Comparison of ENCODE assay signal across 18 cellular contexts in genomic region chr6:46956409-46956808, GRCh38. TPM values are rescaled to one million over a fixed set of nuclear protein-coding genes. Genes with fewer than 3 reads are reported as not detected.
DNase-seq lines count a peak whose midpoint lies in the region; ATAC-seq and TF ChIP-seq lines count a peak whose summit lies in the region.
"Had no signal": no experiment of that assay in that cellular context is flagged by ENCODE, and none has a peak within 500 bp of the region (broad histone marks: within the 10 kb centered on the region; RNA-seq: fewer than 3 reads in every experiment).

No MANE protein-coding gene starts in this region.

- no peaks in the 10 kb centered on the region for H4K20me1 ChIP-seq in KMS-11 (ENCODE audit: insufficient read depth)

- H3K4me3 Mint-ChIP-seq in endothelial cell (ENCODE audit: unreplicated experiment): peak overlapping the region; percentile 70
- H3K4me3 Mint-ChIP-seq: CD4-positive, alpha-beta memory T cell had no signal

- DNase-seq in endothelial cell (ENCODE audit: low spot score): no peak
- DNase-seq in neuronal stem cell (ENCODE audit: low spot score): no peak
- DNase-seq in SIG-M5 treated with dmso at 0.1 percent for 504 hours (lab: John Stamatoyannopoulos, UW; ENCODE audit: unreplicated experiment): no peak
- DNase-seq: C1 segment of cervical spinal cord; Calu3; CD4-positive, alpha-beta memory T cell; COR-L47; DMS53; DMS79 treated with DMSO at 0.1 percent for 48 hours; GF-D8; GM23248; H7; HCEC 1CT had no signal

- peaks cover 64% of the 10 kb centered on the region for H3K4me1 Mint-ChIP-seq in endothelial cell (ENCODE audit: unreplicated experiment)
- H3K4me1 Mint-ChIP-seq: CD4-positive, alpha-beta memory T cell had no signal

- peak overlapping the region; percentile 15; the same call in 1 of the 2 replicates for H3K4me2 ChIP-seq in KMS-11
- H3K4me2 ChIP-seq in neuronal stem cell (ENCODE audit: insufficient read depth, low read length, poor library complexity, severe bottlenecking): no peak overlapping the region

- no CpG with 5 or more reads among the region's 6 CpGs for WGBS in neuronal stem cell (ENCODE audit: extremely low coverage in 2 of 2, insufficient read length in 2 of 2, insufficient replicate concordance in 1 of 2), 2 donors

- no peaks in the 10 kb centered on the region for H3K27me3 Mint-ChIP-seq in endothelial cell (ENCODE audit: unreplicated experiment)

- no peak overlapping the region for H2BK5ac ChIP-seq in neuronal stem cell (ENCODE audit: low read length)

- peak overlapping the region; percentile 95 for H3K27ac Mint-ChIP-seq in endothelial cell (ENCODE audit: unreplicated experiment)

- no peak overlapping the region for H2BK120ac ChIP-seq in neuronal stem cell (ENCODE audit: low read depth, low read length)

- no peak overlapping the region for H3K14ac ChIP-seq in neuronal stem cell (ENCODE audit: low read length)

- H3K9me3 Mint-ChIP-seq in endothelial cell (ENCODE audit: unreplicated experiment): no peaks in the 10 kb centered on the region
- H3K9me3 Mint-ChIP-seq: CD4-positive, alpha-beta memory T cell had no signal

- H3K36me3 ChIP-seq in KMS-11 (ENCODE audit: insufficient read depth) (no peaks in the 10 kb centered on the region), neuronal stem cell (replicated peaks in 1 of 2; ENCODE audit: control insufficient read depth in 2 of 2, insufficient read depth in 2 of 2, low read length in 2 of 2) (no peaks in the 10 kb centered on the region)

- H3K79me1 ChIP-seq in neuronal stem cell (ENCODE audit: low read depth, low read length): no peaks in the 10 kb centered on the region

- ATAC-seq in HG02588 (IDR thresholded peaks at IDR 0.05; ENCODE audit: unreplicated experiment) (no peak), GM21786 (IDR thresholded peaks at IDR 0.05; ENCODE audit: unreplicated experiment) (no peak)

- no peak overlapping the region for H4K8ac ChIP-seq in neuronal stem cell (ENCODE audit: low read depth, low read length)

- H2AK5ac ChIP-seq in neuronal stem cell (ENCODE audit: low read depth, low read length): no peak overlapping the region

- H3K36me3 Mint-ChIP-seq in endothelial cell (ENCODE audit: low read depth, unreplicated experiment): peaks cover 21% of the 10 kb centered on the region
- H3K36me3 Mint-ChIP-seq: CD4-positive, alpha-beta memory T cell had no signal

- TF ChIP-seq CTCF in KMS-11 (conservative IDR thresholded peaks at IDR 0.05; ENCODE audit: low read depth, low read length): no peak
- no peak for TF ChIP-seq CTCF in endothelial cell (IDR thresholded peaks at IDR 0.05; ENCODE audit: unreplicated experiment)

- H3K27me3 ChIP-seq in KMS-11 (ENCODE audit: insufficient read depth, low read depth) (no peaks in the 10 kb centered on the region), neuronal stem cell (ENCODE audit: control insufficient read depth in 3 of 3, insufficient read depth in 3 of 3, low read depth in 1 of 3, low read length in 3 of 3) (no peaks in the 10 kb centered on the region)

- H3K79me2 ChIP-seq in KMS-11 (ENCODE audit: insufficient read depth, low read depth): no peaks in the 10 kb centered on the region

- no peak overlapping the region for H3K18ac ChIP-seq in neuronal stem cell (ENCODE audit: low read length)

- H3K27ac ChIP-seq in KMS-11: peak overlapping the region; percentile 20; the same call in 1 of the 2 replicates
- no peak overlapping the region for H3K27ac ChIP-seq in neuronal stem cell (replicated peaks; ENCODE audit: low read length)
- H3K27ac ChIP-seq: GM23248 had no signal

- no peak overlapping the region for H3K23ac ChIP-seq in neuronal stem cell (ENCODE audit: low read depth, low read length, poor library complexity)

- no peaks in the 10 kb centered on the region for H3K9me3 ChIP-seq in neuronal stem cell (replicated peaks in 1 of 2; ENCODE audit: control insufficient read depth in 2 of 2, insufficient read depth in 1 of 2, low read depth in 1 of 2, low read length in 2 of 2)

- H4K91ac ChIP-seq in neuronal stem cell (ENCODE audit: low read depth, low read length, poor library complexity): peak overlapping the region; percentile 30

- H3K4me3 ChIP-seq in KMS-11 (IDR thresholded peaks at IDR 0.05; ENCODE audit: insufficient read depth, low read depth, low read length) (no peak overlapping the region), neuronal stem cell (ENCODE audit: low read length in 2 of 2) (no peak overlapping the region)
- H3K4me3 ChIP-seq: GM23248 had no signal

- no peak overlapping the region for H2BK12ac ChIP-seq in neuronal stem cell (ENCODE audit: low read length)

- H3K4me1 ChIP-seq in KMS-11 (ENCODE audit: low read depth, poor library complexity, severe bottlenecking): peaks cover 9% of the 10 kb centered on the region
- peaks cover 0 to 2% of the 10 kb centered on the region in 2 donors for H3K4me1 ChIP-seq in neuronal stem cell (ENCODE audit: control insufficient read depth in 2 of 2, insufficient read depth in 1 of 2, low read depth in 1 of 2, low read length in 2 of 2)

- H3K4ac ChIP-seq in neuronal stem cell (ENCODE audit: low read length): no peak overlapping the region

- no peak overlapping the region for H2BK15ac ChIP-seq in neuronal stem cell (ENCODE audit: low read length)

- H2AFZ ChIP-seq in KMS-11 (ENCODE audit: low read depth): no peak overlapping the region; the same call in 1 of the 2 replicates
- H2AFZ ChIP-seq in neuronal stem cell (ENCODE audit: low read length): no peak overlapping the region
- H2AFZ ChIP-seq: GM23248 had no signal

- no peak overlapping the region for H3K9ac ChIP-seq in KMS-11
- H3K9ac ChIP-seq in neuronal stem cell (ENCODE audit: low read depth, low read length, poor library complexity): no peak overlapping the region
- H3K9ac ChIP-seq: GM23248 had no signal

RNA-seq across cellular contexts. Expression of gene ADGRF5, which starts 34.7 kb away (rescaled TPM):
- total RNA-seq in endothelial cell (ENCODE audit: unreplicated experiment): 250 TPM
- not detected for polyA plus RNA-seq in neuronal stem cell (2013, experiment 1 of 2)
- polyA plus RNA-seq in neuronal stem cell (2013, experiment 2 of 2): not detected
- total RNA-seq: CD4-positive, alpha-beta memory T cell; G401 had no signal
- polyA plus RNA-seq: BJ; CD4-positive, alpha-beta memory T cell had no signal
